26 cellular contexts compared by ENCODE assay signal in genomic region chr15:57596301-57596855, GRCh38. TPM values are rescaled to one million over a fixed set of nuclear protein-coding genes. Genes with fewer than 3 reads are reported as not detected.
DNase-seq lines count a peak whose midpoint lies in the region; ATAC-seq and TF ChIP-seq lines count a peak whose summit lies in the region.
"Had no signal": no experiment of that assay in that cellular context is flagged by ENCODE, and none has a peak within 500 bp of the region (broad histone marks: within the 10 kb centered on the region; RNA-seq: fewer than 3 reads in every experiment).

No MANE protein-coding gene starts in this region.

- WGBS in body of pancreas, 2 donors = 80 to 81% methylated on average over 8 of the region's 8 CpGs
- 49 to 62% (median 59%) methylated on average over 8 of the region's 8 CpGs for WGBS in heart left ventricle, 4 donors
- 69 to 71% methylated on average over 8 of the region's 8 CpGs for WGBS in upper lobe of left lung, 2 donors

- H3K9me3 ChIP-seq in body of pancreas (no peaks in the 10 kb centered on the region), heart left ventricle (no peaks in the 10 kb centered on the region), upper lobe of left lung (no peaks in the 10 kb centered on the region)
- H3K9me3 ChIP-seq: neutrophil had no signal

- no peak overlapping the region for H3K4me3 Mint-ChIP-seq in activated naive CD8-positive, alpha-beta T cell treated with anti-CD3 and anti-CD28 coated beads for 36 hours
- H3K4me3 Mint-ChIP-seq in activated T-cell treated with anti-CD3 and anti-CD28 coated beads, Interleukin-2, amount 50 U/mL, for 4 hours = no peak overlapping the region
- H3K4me3 Mint-ChIP-seq: CD14-positive monocyte; H9; T-helper 2 cell treated with Interferon-gamma antibody and Interleukin-4, amounts not matched to agents 5 μg/mL and 100 μg/mL, for 36 hours had no signal

- TF ChIP-seq POLR2A in body of pancreas (IDR thresholded peaks at IDR 0.05) = no peak
- TF ChIP-seq POLR2A in heart left ventricle (IDR thresholded peaks at IDR 0.05) = no peak
- TF ChIP-seq POLR2A in upper lobe of left lung (IDR thresholded peaks at IDR 0.05) = no peak

- H3K27ac ChIP-seq in body of pancreas = peak overlapping the region; percentile 82 to 91 (median 88)
- peak overlapping the region; percentile 74 to 96 (median 92) for H3K27ac ChIP-seq in heart left ventricle
- H3K27ac ChIP-seq in upper lobe of left lung = peak overlapping the region; percentile 31 to 91 (median 70)
- H3K27ac ChIP-seq: neutrophil, WERI-Rb-1 had no signal

- peaks cover 1% of the 10 kb centered on the region for H3K4me1 Mint-ChIP-seq in activated naive CD8-positive, alpha-beta T cell treated with anti-CD3 and anti-CD28 coated beads for 36 hours
- H3K4me1 Mint-ChIP-seq in activated T-cell treated with anti-CD3 and anti-CD28 coated beads, Interleukin-2, amount 50 U/mL, for 4 hours (ENCODE audit: low read depth) = peaks cover 1% of the 10 kb centered on the region

- H3K4me3 ChIP-seq in body of pancreas (no peak overlapping the region), heart left ventricle (peak overlapping the region in 2 of 12 donors; percentile 6 to 8), upper lobe of left lung (no peak overlapping the region)

- peaks cover 83% of the 10 kb centered on the region for H3K4me1 ChIP-seq in body of pancreas
- peaks cover 0 to 52% (median 31%) of the 10 kb centered on the region in 12 donors for H3K4me1 ChIP-seq in heart left ventricle
- H3K4me1 ChIP-seq in upper lobe of left lung = peaks cover 24 to 49% (median 29%) of the 10 kb centered on the region in 4 donors

- no peak overlapping the region for H3K27ac Mint-ChIP-seq in activated naive CD8-positive, alpha-beta T cell treated with anti-CD3 and anti-CD28 coated beads for 36 hours
- H3K27ac Mint-ChIP-seq: activated naive CD4-positive, alpha-beta T cell treated with anti-CD3 and anti-CD28 coated beads, Interleukin-2, amount 50 U/mL, for 72 hours; CD14-positive monocyte; H9; T-helper 2 cell treated with Interferon-gamma antibody and Interleukin-4, amounts not matched to agents 5 μg/mL and 100 μg/mL, for 36 hours had no signal

- H3K36me3 Mint-ChIP-seq in activated naive CD8-positive, alpha-beta T cell treated with anti-CD3 and anti-CD28 coated beads for 36 hours = no peaks in the 10 kb centered on the region
- no peaks in the 10 kb centered on the region for H3K36me3 Mint-ChIP-seq in activated T-cell treated with anti-CD3 and anti-CD28 coated beads, Interleukin-2, amount 50 U/mL, for 4 hours (ENCODE audit: insufficient read depth)
- H3K36me3 Mint-ChIP-seq: activated naive CD4-positive, alpha-beta T cell treated with anti-CD3 and anti-CD28 coated beads, Interleukin-2, amount 50 U/mL, for 72 hours had no signal

- ATAC-seq in body of pancreas (no peak), heart left ventricle (peak; percentile 5 to 38 (median 26)), upper lobe of left lung (ENCODE audit: low FRiP score in 2 of 2) (no peak), HG02610 (IDR thresholded peaks at IDR 0.05; ENCODE audit: unreplicated experiment) (no peak)
- ATAC-seq in activated T-cell treated with anti-CD3 and anti-CD28 coated beads, Interleukin-2, amount 50 U/mL, for 4 hours = no peak
- ATAC-seq: activated naive CD4-positive, alpha-beta T cell treated with anti-CD3 and anti-CD28 coated beads, Interleukin-2, amount 50 U/mL, for 72 hours; stimulated activated naive CD8-positive, alpha-beta T cell treated with anti-CD3 and anti-CD28 coated beads, Interleukin-15, Interleukin-2, amounts not matched to agents 100 U/mL and 50 U/mL, for 24 hours had no signal

- DNase-seq in body of pancreas (no peak), heart left ventricle (peak in 2 of 5 donors; percentile 48 to 49), myocyte (ENCODE audit: low read depth) (peak; percentile 81), upper lobe of left lung (no peak), medulla oblongata (ENCODE audit: extremely low spot score) (no peak)
- no peak for DNase-seq in activated naive CD8-positive, alpha-beta T cell treated with anti-CD3 and anti-CD28 coated beads for 36 hours
- DNase-seq in activated T-cell treated with anti-CD3 and anti-CD28 coated beads, Interleukin-2, amount 50 U/mL, for 4 hours = no peak
- DNase-seq: activated CD4-positive, alpha-beta T cell treated with anti-CD3 and anti-CD28 coated beads, Interleukin-2, amount 50 U/mL, for 1 hour; effector memory CD4-positive, alpha-beta T cell; H9; head of caudate nucleus; KG1; NCI-H1436 treated with DMSO at 0.1 percent for 48 hours; NCI-H2171; NCI-H526; stimulated activated CD4-positive, alpha-beta T cell treated with anti-CD3 and anti-CD28 coated beads, Interleukin-12 subunit alpha, Interleukin-12 subunit beta, amount 100 ng/mL, for 4 hours; stimulated activated CD4-positive, alpha-beta T cell treated with anti-CD3 and anti-CD28 coated beads, Interleukin-4, amount 100 ng/mL, for 4 hours; stimulated activated naive CD8-positive, alpha-beta T cell treated with anti-CD3 and anti-CD28 coated beads, Interleukin-15, Interleukin-2, amounts not matched to agents 100 U/mL and 50 U/mL, for 24 hours; WERI-Rb-1 had no signal

- intact Hi-C loops in body of pancreas (cut with DNase I) = loop anchor here (5.0 kb wide), 1 partner anchor 34 kb away; no protein-coding TSS in a partner anchor
- intact Hi-C loops in heart left ventricle (cut with DNase I) = loop anchor here in 3 of 10 donors (1.0 to 5.0 kb wide), 4 partner anchors 11 to 41 kb away; no protein-coding TSS in a partner anchor

- no peaks in the 10 kb centered on the region for H3K9me3 Mint-ChIP-seq in activated naive CD8-positive, alpha-beta T cell treated with anti-CD3 and anti-CD28 coated beads for 36 hours
- no peaks in the 10 kb centered on the region for H3K9me3 Mint-ChIP-seq in activated T-cell treated with anti-CD3 and anti-CD28 coated beads, Interleukin-2, amount 50 U/mL, for 4 hours
- H3K9me3 Mint-ChIP-seq: activated naive CD4-positive, alpha-beta T cell treated with anti-CD3 and anti-CD28 coated beads, Interleukin-2, amount 50 U/mL, for 72 hours; H9; T-helper 2 cell treated with Interferon-gamma antibody and Interleukin-4, amounts not matched to agents 5 μg/mL and 100 μg/mL, for 36 hours had no signal

- H3K27me3 ChIP-seq in body of pancreas (no peaks in the 10 kb centered on the region), heart left ventricle (no peaks in the 10 kb centered on the region), upper lobe of left lung (peaks cover 0 to 8% (median under 1%) of the 10 kb centered on the region in 4 donors)

- peaks cover 21% of the 10 kb centered on the region for H3K27me3 Mint-ChIP-seq in activated naive CD8-positive, alpha-beta T cell treated with anti-CD3 and anti-CD28 coated beads for 36 hours
- H3K27me3 Mint-ChIP-seq in activated T-cell treated with anti-CD3 and anti-CD28 coated beads, Interleukin-2, amount 50 U/mL, for 4 hours (ENCODE audit: low read depth) = peaks cover 8% of the 10 kb centered on the region

- no peaks in the 10 kb centered on the region for H3K36me3 ChIP-seq in body of pancreas (replicated peaks in 1 of 2; ENCODE audit: insufficient read depth in 1 of 2, low read depth in 2 of 2)
- no peaks in the 10 kb centered on the region for H3K36me3 ChIP-seq in heart left ventricle
- H3K36me3 ChIP-seq in upper lobe of left lung = no peaks in the 10 kb centered on the region
- H3K36me3 ChIP-seq: neutrophil, WERI-Rb-1 had no signal

- TF ChIP-seq EP300 in upper lobe of left lung (IDR thresholded peaks at IDR 0.05) = no peak

- no peak for TF ChIP-seq CTCF in body of pancreas (IDR thresholded peaks at IDR 0.05)
- no peak for TF ChIP-seq CTCF in heart left ventricle (IDR thresholded peaks at IDR 0.05)
- no peak for TF ChIP-seq CTCF in upper lobe of left lung (IDR thresholded peaks at IDR 0.05)

RNA-seq across cellular contexts. Expression of gene MYZAP, which starts 4.7 kb away (rescaled TPM):
- total RNA-seq in body of pancreas (10 to 100 TPM; 10.9 to 16.3 TPM), heart left ventricle (1,000 to 10,000 TPM in 2 of 9 donors, 100 to 1,000 TPM in 7; 359 to 1,065 (median 670) TPM), myocyte (1.5 and 3.9 TPM in 2 replicates), upper lobe of left lung (10 to 100 TPM; 22.0 to 54.3 (median 30.4) TPM)
- polyA plus RNA-seq in heart left ventricle = 100 to 1,000 TPM; 280 to 506 TPM
- 0.57 TPM for polyA plus RNA-seq in myocyte (2012)
- not detected for total RNA-seq in activated naive CD8-positive, alpha-beta T cell treated with anti-CD3 and anti-CD28 coated beads for 36 hours
- total RNA-seq in activated T-cell treated with anti-CD3 and anti-CD28 coated beads, Interleukin-2, amount 50 U/mL, for 4 hours = under 1 TPM in 2 of 3 donors, not detected in 1; 0.13 to 0.22 TPM
- polyA plus RNA-seq: AG04450, fibroblast of lung had no signal

Comparison
In these comparisons a context has a peak if more than half of its experiments do, and no peak if none do; other contexts are left out.
1. ATAC-seq: peak in heart left ventricle (4 of 4); none in body of pancreas (single experiment), upper lobe of left lung (0 of 2), HG02610 (single experiment) and activated T-cell treated with anti-CD3 and anti-CD28 coated beads, Interleukin-2, amount 50 U/mL, for 4 hours (0 of 2).
2. RNA of gene MYZAP, which starts 4.7 kb away (total RNA-seq): 359 to 1,065 TPM in heart left ventricle; 22.0 to 54.3 TPM in upper lobe of left lung, 10.9 to 16.3 TPM in body of pancreas, 1.5 to 3.9 TPM in myocyte, 0.13 to 0.22 TPM in activated T-cell treated with anti-CD3 and anti-CD28 coated beads, Interleukin-2, amount 50 U/mL, for 4 hours and not detected in activated naive CD8-positive, alpha-beta T cell treated with anti-CD3 and anti-CD28 coated beads for 36 hours; every median in the first group is over 4 times any median in the second.
3. Peak in every context shown above with its lines, with median percentiles within 50 percentile points of each other: H3K27ac ChIP-seq.